ENCODE assay signal across 17 cellular contexts in genomic region chr7:119397156-119397555, GRCh38.
DNase-seq lines count a peak whose midpoint lies in the region; ATAC-seq, FAIRE-seq and TF ChIP-seq lines count a peak whose summit lies in the region.
"Had no signal": no experiment of that assay in that cellular context is flagged by ENCODE, and none has a peak within 500 bp of the region (broad histone marks: within the 10 kb centered on the region; RNA-seq: fewer than 3 reads in every experiment).

No MANE protein-coding gene starts in this region.

- no peak for TF ChIP-seq POLR2A in GM12892 (IDR thresholded peaks at IDR 0.05; ENCODE audit: low read depth, low read length)

- H3K9me3 Mint-ChIP-seq in CD4-positive, alpha-beta memory T cell, result peaks cover 0 to 3% (median 0%) of the 10 kb centered on the region in 8 donors
- H3K9me3 Mint-ChIP-seq: activated naive CD8-positive, alpha-beta T cell treated with anti-CD3 and anti-CD28 coated beads, Interleukin-2, amount 10 ng/mL, durations not matched to agents 7 days and 5 days had no signal

- H3K9me3 ChIP-seq in CD4-positive, alpha-beta memory T cell (ENCODE audit: control insufficient read depth in 1 of 2, low read length in 2 of 2), result no peaks in the 10 kb centered on the region
- H3K9me3 ChIP-seq: A549, Caco-2, lower lobe of right lung, tibial artery had no signal

- FAIRE-seq in GM12892 (lab: Jason Lieb, UNC), result peak; percentile 75
- FAIRE-seq: A549, TTC549 had no signal

- ATAC-seq in GM19467 (IDR thresholded peaks at IDR 0.05; ENCODE audit: unreplicated experiment) (peak; percentile 94), HG02840 (IDR thresholded peaks at IDR 0.05; ENCODE audit: low FRiP score, unreplicated experiment) (peak; percentile 66), HG03432 (IDR thresholded peaks at IDR 0.05; ENCODE audit: unreplicated experiment) (peak; percentile 97)
- ATAC-seq: A549, lower lobe of right lung had no signal

- no peak overlapping the region for H3K4me3 ChIP-seq in CD4-positive, alpha-beta memory T cell (ENCODE audit: low read length in 2 of 2)
- H3K4me3 ChIP-seq: A549, lower lobe of right lung, tibial artery had no signal

- no peak overlapping the region for H3K27ac ChIP-seq in CD4-positive, alpha-beta memory T cell (ENCODE audit: low read depth, low read length)
- H3K27ac ChIP-seq: A549, lower lobe of right lung, tibial artery had no signal

- H3K36me3 ChIP-seq in CD4-positive, alpha-beta memory T cell (ENCODE audit: insufficient read depth, low read length), result no peaks in the 10 kb centered on the region
- H3K36me3 ChIP-seq: lower lobe of right lung, tibial artery had no signal

- no peak overlapping the region for H3K27ac Mint-ChIP-seq in CD4-positive, alpha-beta memory T cell
- H3K27ac Mint-ChIP-seq: activated naive CD8-positive, alpha-beta T cell treated with anti-CD3 and anti-CD28 coated beads, Interleukin-2, amount 10 ng/mL, durations not matched to agents 7 days and 5 days had no signal

- intact Hi-C loops in CD4-positive, alpha-beta memory T cell (cut with micrococcal nuclease), result no loop called here

- no peaks in the 10 kb centered on the region for H3K4me1 Mint-ChIP-seq in CD4-positive, alpha-beta memory T cell
- H3K4me1 Mint-ChIP-seq: activated naive CD8-positive, alpha-beta T cell treated with anti-CD3 and anti-CD28 coated beads, Interleukin-2, amount 10 ng/mL, durations not matched to agents 7 days and 5 days had no signal

- H3K4me1 ChIP-seq in CD4-positive, alpha-beta memory T cell (ENCODE audit: insufficient read depth, low read length), result no peaks in the 10 kb centered on the region
- H3K4me1 ChIP-seq: A549, Caco-2, lower lobe of right lung, tibial artery had no signal

- DNase-seq in GM12892 (ENCODE audit: insufficient read length) (no peak), HPDE6-E6E7 (ENCODE audit: extremely low spot score) (no peak), NCI-H2029 treated with DMSO at 0.1 percent for 48 hours (lab: John Stamatoyannopoulos, UW) (no peak)
- DNase-seq in stimulated activated CD4-positive, alpha-beta T cell treated with anti-CD3 and anti-CD28 coated beads, Interleukin-15, amount 100 ng/mL, for 24 hours, result no peak
- no peak for DNase-seq in CD4-positive, alpha-beta memory T cell
- DNase-seq: activated naive CD8-positive, alpha-beta T cell treated with anti-CD3 and anti-CD28 coated beads, Interleukin-2, amount 10 ng/mL, durations not matched to agents 7 days and 5 days; Caco-2; hypothalamus; lower lobe of right lung; NCI-H1436; NCI-H774; tibial artery had no signal

- POLR2A ChIA-PET in CD4-positive, alpha-beta memory T cell (lab: Charles Lee; ENCODE audit: partially characterized antibody), result no interaction called here

- no peaks in the 10 kb centered on the region for H3K27me3 ChIP-seq in CD4-positive, alpha-beta memory T cell (ENCODE audit: insufficient read depth, low read length)
- H3K27me3 ChIP-seq: tibial artery had no signal

- no peak overlapping the region for H3K4me3 Mint-ChIP-seq in CD4-positive, alpha-beta memory T cell
- H3K4me3 Mint-ChIP-seq: activated naive CD8-positive, alpha-beta T cell treated with anti-CD3 and anti-CD28 coated beads, Interleukin-2, amount 10 ng/mL, durations not matched to agents 7 days and 5 days had no signal

- CTCF ChIA-PET in CD4-positive, alpha-beta memory T cell (lab: Charles Lee; ENCODE audit: partially characterized antibody), result no interaction called here

- H3K27me3 Mint-ChIP-seq in CD4-positive, alpha-beta memory T cell, result no peaks in the 10 kb centered on the region
- H3K27me3 Mint-ChIP-seq: activated naive CD8-positive, alpha-beta T cell treated with anti-CD3 and anti-CD28 coated beads, Interleukin-2, amount 10 ng/mL, durations not matched to agents 7 days and 5 days had no signal

- no peaks in the 10 kb centered on the region for H3K36me3 Mint-ChIP-seq in CD4-positive, alpha-beta memory T cell
- H3K36me3 Mint-ChIP-seq: activated naive CD8-positive, alpha-beta T cell treated with anti-CD3 and anti-CD28 coated beads, Interleukin-2, amount 10 ng/mL, durations not matched to agents 7 days and 5 days had no signal
